Comparison of ENCODE assay signal across 23 cellular contexts in the genomic region with DNA sequence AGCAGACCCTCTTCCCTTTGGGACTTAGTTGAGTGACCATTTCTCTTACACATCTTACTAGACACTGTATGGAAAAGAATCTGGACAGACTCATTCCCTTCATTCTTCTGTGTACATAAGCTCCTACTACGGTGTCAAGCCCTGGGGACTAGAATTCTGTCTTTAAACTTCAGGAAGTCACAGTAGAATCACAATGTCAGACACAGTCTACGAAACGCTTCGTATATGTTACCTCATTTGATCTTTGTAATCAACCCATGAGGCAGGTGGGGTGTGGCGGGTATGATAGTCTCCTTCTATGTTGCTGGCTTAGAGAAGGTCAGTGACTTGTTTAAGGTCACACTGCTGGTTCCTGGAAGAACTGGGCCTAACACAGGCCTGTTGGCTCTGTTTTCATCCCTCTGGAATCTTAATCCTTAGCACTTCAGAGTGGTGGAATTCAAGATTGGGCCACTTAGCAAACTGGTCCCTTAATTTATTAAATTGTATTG. TPM values are rescaled to one million over a fixed set of nuclear protein-coding genes. Genes with fewer than 3 reads are reported as not detected.
DNase-seq lines count a peak whose midpoint lies in the region; ATAC-seq and TF ChIP-seq lines count a peak whose summit lies in the region.
"Had no signal": no experiment of that assay in that cellular context is flagged by ENCODE, and none has a peak within 500 bp of the region (broad histone marks: within the 10 kb centered on the region; RNA-seq: fewer than 3 reads in every experiment).

No MANE protein-coding gene starts in this region.

- no peaks in the 10 kb centered on the region for H3K9me3 ChIP-seq in left ventricle myocardium inferior (replicated peaks)
- H3K9me3 ChIP-seq in mucosa of rectum (ENCODE audit: control insufficient read depth in 2 of 2, low read length in 2 of 2) = no peaks in the 10 kb centered on the region
- no peaks in the 10 kb centered on the region for H3K9me3 ChIP-seq in transverse colon
- H3K9me3 ChIP-seq: heart left ventricle, SJSA1, upper lobe of left lung had no signal

- no peak for ATAC-seq in HG02588 (IDR thresholded peaks at IDR 0.05; ENCODE audit: unreplicated experiment)
- no peak for ATAC-seq in HG02885 (IDR thresholded peaks at IDR 0.05; ENCODE audit: poor library complexity, unreplicated experiment)
- ATAC-seq: activated CD4-positive, alpha-beta T cell treated with anti-CD3 and anti-CD28 coated beads for 36 hours; heart left ventricle had no signal

- H3K36me3 Mint-ChIP-seq in chondrocyte (ENCODE audit: low read depth) = peaks cover 6% of the 10 kb centered on the region

- H3K4me3 ChIP-seq in left ventricle myocardium inferior (no peak overlapping the region), mucosa of rectum (ENCODE audit: low read length in 2 of 2) (no peak overlapping the region), transverse colon (no peak overlapping the region)
- H3K4me3 ChIP-seq: heart left ventricle, SJSA1, upper lobe of left lung had no signal

- no peak overlapping the region for H3K4me3 Mint-ChIP-seq in chondrocyte (ENCODE audit: unreplicated experiment)
- H3K4me3 Mint-ChIP-seq: activated CD4-positive, alpha-beta T cell treated with anti-CD3 and anti-CD28 coated beads for 36 hours; B cell; T-helper 2 cell treated with Interferon-gamma antibody and Interleukin-4, amounts not matched to agents 5 μg/mL and 100 μg/mL, for 36 hours had no signal

- TF ChIP-seq POLR2A in transverse colon (IDR thresholded peaks at IDR 0.05) = no peak

- no peak for DNase-seq in left ventricle myocardium inferior
- DNase-seq in cardiac septum (ENCODE audit: low spot score) = no peak
- DNase-seq in chondrocyte (ENCODE audit: low spot score) = no peak
- DNase-seq in transverse colon = peak; percentile 33
- DNase-seq in central memory CD4-positive, alpha-beta T cell = no peak
- DNase-seq: activated CD4-positive, alpha-beta T cell treated with anti-CD3 and anti-CD28 coated beads for 36 hours; activated CD8-positive, alpha-beta memory T cell treated with anti-CD3 and anti-CD28 coated beads for 24 hours; activated T-cell treated with anti-CD3 and anti-CD28 coated beads, Interleukin-2, amount 50 U/mL, for 1 hour; COR-L47; DMS79 treated with DMSO at 0.1 percent for 48 hours; heart left ventricle; kidney; NCI-H1105; NCI-H187 treated with DMSO at 0.1 percent for 48 hours; NCI-H526; upper lobe of left lung had no signal

- H3K9me3 Mint-ChIP-seq in chondrocyte (ENCODE audit: low read depth) = no peaks in the 10 kb centered on the region
- H3K9me3 Mint-ChIP-seq: T-helper 2 cell treated with Interferon-gamma antibody and Interleukin-4, amounts not matched to agents 5 μg/mL and 100 μg/mL, for 36 hours had no signal

- peaks cover 41% of the 10 kb centered on the region for H3K4me1 Mint-ChIP-seq in chondrocyte (ENCODE audit: low read depth)

- in situ Hi-C loops in transverse colon (cut with MboI; ENCODE audit: low pct_ligation_motif_present in 1 of 4, low pct_unique_long_range_greater_than_20kb in 1 of 4, low sequenced_read_pairs in 3 of 4) = loop anchor here in 2 of 4 donors (25.0 kb wide), 1 partner anchor 114 kb away; no protein-coding TSS in a partner anchor

- peak overlapping the region; percentile 19 for H3K27ac Mint-ChIP-seq in chondrocyte (ENCODE audit: unreplicated experiment)
- H3K27ac Mint-ChIP-seq: activated CD4-positive, alpha-beta T cell treated with anti-CD3 and anti-CD28 coated beads for 36 hours; B cell; T-helper 2 cell treated with Interferon-gamma antibody and Interleukin-4, amounts not matched to agents 5 μg/mL and 100 μg/mL, for 36 hours had no signal

- WGBS in transverse colon (ENCODE audit: low coverage in 1 of 2), 2 donors = 64 to 80% methylated on average over 4 to 5 of the region's 5 CpGs

- H3K27ac ChIP-seq in left ventricle myocardium inferior (replicated peaks) (peak overlapping the region; percentile 20), mucosa of rectum (ENCODE audit: low read depth in 2 of 2, low read length in 2 of 2) (peak overlapping the region; percentile 52 to 67), transverse colon (peak overlapping the region in 2 of 4 donors; percentile 36 to 44)
- H3K27ac ChIP-seq: epithelial cell of prostate, SJSA1, upper lobe of left lung had no signal

- H3K36me3 ChIP-seq in left ventricle myocardium inferior (peaks cover 5% of the 10 kb centered on the region), mucosa of rectum (ENCODE audit: control insufficient read depth in 2 of 2, insufficient read depth in 2 of 2, low read length in 2 of 2) (peaks cover 0 to 3% of the 10 kb centered on the region in 2 donors), transverse colon (no peaks in the 10 kb centered on the region)
- H3K36me3 ChIP-seq: SJSA1, upper lobe of left lung had no signal

- no peak for TF ChIP-seq EP300 in transverse colon (IDR thresholded peaks at IDR 0.05; ENCODE audit: low read depth)

- TF ChIP-seq CTCF in left ventricle myocardium inferior (IDR thresholded peaks at IDR 0.05; ENCODE audit: borderline replicate concordance) = no peak
- no peak for TF ChIP-seq CTCF in chondrocyte (IDR thresholded peaks at IDR 0.05)
- no peak for TF ChIP-seq CTCF in transverse colon (IDR thresholded peaks at IDR 0.05)

- H3K9ac ChIP-seq in mucosa of rectum (ENCODE audit: low read depth in 1 of 2, low read length in 2 of 2) = peak overlapping the region in 1 of 2 donors; percentile 32

- intact Hi-C loops in left ventricle myocardium inferior (cut with micrococcal nuclease) (loop anchor here (10.0 kb wide), 1 partner anchor 112 kb away; no protein-coding TSS in a partner anchor), cardiac septum (cut with DNase I) (loop anchor here (5.0 kb wide), 1 partner anchor 139 kb away; no protein-coding TSS in a partner anchor), transverse colon (cut with DNase I; ENCODE audit: low total_unique reads) (no loop called here)

- no peaks in the 10 kb centered on the region for H3K27me3 Mint-ChIP-seq in chondrocyte (ENCODE audit: low read depth)
- H3K27me3 Mint-ChIP-seq: activated CD4-positive, alpha-beta T cell treated with anti-CD3 and anti-CD28 coated beads for 36 hours; B cell had no signal

- H3K4me1 ChIP-seq in left ventricle myocardium inferior = peaks cover 42% of the 10 kb centered on the region
- peaks cover 4 to 24% of the 10 kb centered on the region in 2 donors for H3K4me1 ChIP-seq in mucosa of rectum (ENCODE audit: control insufficient read depth in 2 of 2, insufficient read depth in 2 of 2, low read length in 2 of 2)
- H3K4me1 ChIP-seq in transverse colon = peaks cover 0 to 16% (median 10%) of the 10 kb centered on the region in 4 donors

- H3K27me3 ChIP-seq in left ventricle myocardium inferior (ENCODE audit: low read depth) = no peaks in the 10 kb centered on the region
- no peaks in the 10 kb centered on the region for H3K27me3 ChIP-seq in mucosa of rectum (ENCODE audit: control insufficient read depth in 2 of 2, insufficient read depth in 2 of 2, low read length in 2 of 2)
- no peaks in the 10 kb centered on the region for H3K27me3 ChIP-seq in transverse colon
- H3K27me3 ChIP-seq: heart left ventricle, SJSA1, upper lobe of left lung had no signal

RNA-seq across cellular contexts. Expression of gene TPT1, which starts 32.2 kb away (rescaled TPM):
- 4,332 TPM for total RNA-seq in left ventricle myocardium inferior
- 3,215 TPM for total RNA-seq in cardiac septum
- 2,987 to 3,118 TPM (median 2,990 TPM) in 3 replicates for total RNA-seq in chondrocyte
- 1,000 to 10,000 TPM; 1,485 to 2,679 (median 2,380) TPM for total RNA-seq in transverse colon

RNA-seq across cellular contexts. Expression of gene SLC25A30, which starts 45.0 kb away (rescaled TPM):
- total RNA-seq in left ventricle myocardium inferior = 175 TPM
- 83.4 TPM for total RNA-seq in cardiac septum
- total RNA-seq in chondrocyte = 11.6 to 15.0 TPM (median 13.4 TPM) in 3 replicates
- total RNA-seq in transverse colon = 10 to 100 TPM in 1 of 4 donors, 1 to 10 TPM in 3; 2.4 to 15.6 (median 6.5) TPM
